In genomic region chr7:123024989-123025758, GRCh38 we compare ENCODE assay signal across 21 cellular contexts. TPM values are rescaled to one million over a fixed set of nuclear protein-coding genes. Genes with fewer than 3 reads are reported as not detected.
DNase-seq lines count a peak whose midpoint lies in the region; ATAC-seq and TF ChIP-seq lines count a peak whose summit lies in the region.
"Had no signal": no experiment of that assay in that cellular context is flagged by ENCODE, and none has a peak within 500 bp of the region (broad histone marks: within the 10 kb centered on the region; RNA-seq: fewer than 3 reads in every experiment).

No MANE protein-coding gene starts in this region.

- no peak overlapping the region for H3K4me2 ChIP-seq in parathyroid adenoma (ENCODE audit: low read length)

- H3K4me3 ChIP-seq in epithelial cell of esophagus (ENCODE audit: low read length) (no peak overlapping the region), parathyroid adenoma (ENCODE audit: low read depth, low read length) (no peak overlapping the region), body of pancreas (no peak overlapping the region)
- H3K4me3 ChIP-seq: esophagus muscularis mucosa, stomach had no signal

- intact Hi-C loops in body of pancreas (cut with DNase I) = no loop called here

- DNase-seq in ELR (ENCODE audit: low read depth) = peak; percentile 5
- peak; percentile 5 for DNase-seq in RPMI7951 (ENCODE audit: low read depth)
- DNase-seq in epithelial cell of esophagus (ENCODE audit: low read depth) = peak; percentile 56
- DNase-seq in MV-4-11 (lab: John Stamatoyannopoulos, UW) = no peak
- DNase-seq in effector CD4-positive, alpha-beta T cell = no peak
- no peak for DNase-seq in body of pancreas
- DNase-seq in stimulated activated CD4-positive, alpha-beta T cell treated with anti-CD3 and anti-CD28 coated beads, Interleukin-1b, Interleukin-23, amount 100 ng/mL, for 48 hours = no peak
- DNase-seq: activated CD4-positive, alpha-beta T cell treated with anti-CD3 and anti-CD28 coated beads, Interleukin-2, amount 10 ng/mL, durations not matched to agents 7 days and 5 days; activated naive CD8-positive, alpha-beta T cell treated with anti-CD3 and anti-CD28 coated beads, Interleukin-2, amount 10 ng/mL, durations not matched to agents 7 days and 5 days; activated T-cell treated with anti-CD3 and anti-CD28 coated beads, Interleukin-2, amount 50 U/mL, for 1 hour; AML-193; cortex of kidney; left ventricle myocardium superior; naive B cell; NCI-H1417 treated with DMSO at 0.1 percent for 48 hours; SIG-M5; stimulated activated CD4-positive, alpha-beta T cell treated with anti-CD3 and anti-CD28 coated beads, Interleukin-15, amount 100 ng/mL, for 24 hours; stomach had no signal

- peak overlapping the region; percentile 34 for H3K27ac ChIP-seq in parathyroid adenoma
- no peak overlapping the region for H3K27ac ChIP-seq in body of pancreas
- H3K27ac ChIP-seq: stomach had no signal

- H3K4me1 ChIP-seq in parathyroid adenoma (no peaks in the 10 kb centered on the region), body of pancreas (no peaks in the 10 kb centered on the region)
- H3K4me1 ChIP-seq: stomach had no signal

- 41 to 48% methylated on average over 3 of the region's 3 CpGs for WGBS in body of pancreas, 2 donors

- H3K9me3 ChIP-seq in parathyroid adenoma (ENCODE audit: control insufficient read depth, low read length) (no peaks in the 10 kb centered on the region), body of pancreas (no peaks in the 10 kb centered on the region)
- H3K9me3 ChIP-seq: stomach had no signal

- no peak overlapping the region for H3K9ac ChIP-seq in parathyroid adenoma

- H2AFZ ChIP-seq in parathyroid adenoma = no peak overlapping the region

- TF ChIP-seq POLR2A in body of pancreas (IDR thresholded peaks at IDR 0.05) = no peak

- H3K27me3 ChIP-seq in parathyroid adenoma (ENCODE audit: control insufficient read depth, insufficient read depth, low read length) (no peaks in the 10 kb centered on the region), body of pancreas (no peaks in the 10 kb centered on the region)
- H3K27me3 ChIP-seq: esophagus muscularis mucosa, stomach had no signal

- ATAC-seq in body of pancreas = no peak
- ATAC-seq: left ventricle myocardium superior had no signal

- H3K36me3 ChIP-seq in parathyroid adenoma (ENCODE audit: control insufficient read depth, insufficient read depth, low read length) (no peaks in the 10 kb centered on the region), body of pancreas (replicated peaks in 1 of 2; ENCODE audit: insufficient read depth in 1 of 2, low read depth in 2 of 2) (no peaks in the 10 kb centered on the region)
- H3K36me3 ChIP-seq: esophagus muscularis mucosa, stomach had no signal

- no peaks in the 10 kb centered on the region for H3K79me2 ChIP-seq in parathyroid adenoma

- TF ChIP-seq CTCF in epithelial cell of esophagus (IDR thresholded peaks at IDR 0.05; ENCODE audit: insufficient read depth, low read depth, low read length, missing control alignments) = no peak
- no peak for TF ChIP-seq CTCF in parathyroid adenoma (IDR thresholded peaks at IDR 0.05)
- no peak for TF ChIP-seq CTCF in body of pancreas (IDR thresholded peaks at IDR 0.05)

RNA-seq across cellular contexts. Expression of gene TAS2R16, which starts 29.7 kb away (rescaled TPM):
- not detected in 2 replicates for total RNA-seq in RPMI7951 (2014; rRNA removed; shearing (Covaris generic))
- not detected for total RNA-seq in body of pancreas
- total RNA-seq: activated CD4-positive, alpha-beta T cell treated with anti-CD3 and anti-CD28 coated beads, Interleukin-2, amount 10 ng/mL, durations not matched to agents 7 days and 5 days; activated naive CD8-positive, alpha-beta T cell treated with anti-CD3 and anti-CD28 coated beads, Interleukin-2, amount 10 ng/mL, durations not matched to agents 7 days and 5 days; esophagus muscularis mucosa; left ventricle myocardium superior; posterior vena cava; stomach had no signal

Comparison
In these comparisons a context has a peak if more than half of its experiments do, and no peak if none do; other contexts are left out.
1. DNase-seq: peak in ELR (single experiment), RPMI7951 (single experiment) and epithelial cell of esophagus (single experiment); none in MV-4-11 (single experiment), effector CD4-positive, alpha-beta T cell (single experiment), body of pancreas (0 of 4) and stimulated activated CD4-positive, alpha-beta T cell treated with anti-CD3 and anti-CD28 coated beads, Interleukin-1b, Interleukin-23, amount 100 ng/mL, for 48 hours (single experiment).